In genomic region chr4:117965608-117966007, GRCh38 we compare ENCODE assay signal across 23 cellular contexts.
DNase-seq lines count a peak whose midpoint lies in the region; ATAC-seq and TF ChIP-seq lines count a peak whose summit lies in the region.
"Had no signal": no experiment of that assay in that cellular context is flagged by ENCODE, and none has a peak within 500 bp of the region (broad histone marks: within the 10 kb centered on the region; RNA-seq: fewer than 3 reads in every experiment).

No MANE protein-coding gene starts in this region.

- no peak overlapping the region for H3K27ac ChIP-seq in CD8-positive, alpha-beta memory T cell (ENCODE audit: low read depth, low read length)
- H3K27ac ChIP-seq: 22Rv1, esophagus squamous epithelium, parathyroid adenoma, skin epidermis, stomach, upper lobe of right lung had no signal

- peaks cover 0 to 3% (median 0%) of the 10 kb centered on the region in 5 donors for H3K9me3 Mint-ChIP-seq in CD8-positive, alpha-beta memory T cell

- H3K9me3 ChIP-seq in CD8-positive, alpha-beta memory T cell (ENCODE audit: low read length): peaks cover 5% of the 10 kb centered on the region
- H3K9me3 ChIP-seq: BE2C, esophagus squamous epithelium, stomach, upper lobe of right lung had no signal

- no peaks in the 10 kb centered on the region for H3K27me3 ChIP-seq in CD8-positive, alpha-beta memory T cell (ENCODE audit: insufficient read depth, low read length, poor library complexity, severe bottlenecking)
- H3K27me3 ChIP-seq: BE2C, esophagus squamous epithelium, stomach, upper lobe of right lung had no signal

- H3K36me3 Mint-ChIP-seq in CD8-positive, alpha-beta memory T cell: no peaks in the 10 kb centered on the region

- no peaks in the 10 kb centered on the region for H3K36me3 ChIP-seq in CD8-positive, alpha-beta memory T cell (ENCODE audit: insufficient read depth, low read length)
- H3K36me3 ChIP-seq: BE2C, esophagus squamous epithelium, stomach, upper lobe of right lung had no signal

- H3K27ac Mint-ChIP-seq in CD8-positive, alpha-beta memory T cell: no peak overlapping the region

- H3K4me1 ChIP-seq in CD8-positive, alpha-beta memory T cell (ENCODE audit: insufficient read depth, low read length): no peaks in the 10 kb centered on the region
- H3K4me1 ChIP-seq: BE2C, esophagus squamous epithelium, parathyroid adenoma, stomach, upper lobe of right lung had no signal

- H3K27me3 Mint-ChIP-seq in CD8-positive, alpha-beta memory T cell: no peaks in the 10 kb centered on the region

- DNase-seq in DMS 273 (lab: John Stamatoyannopoulos, UW; ENCODE audit: unreplicated experiment): peak; percentile 24
- no peak for DNase-seq in DMS 273 treated with DMSO at 0.1 percent for 48 hours (lab: John Stamatoyannopoulos, UW)
- DNase-seq in head of caudate nucleus: peak in 41 of 42 donors; percentile 22 to 94 (median 66)
- DNase-seq in posterior cingulate gyrus: peak in 7 of 10 donors; percentile 15 to 87 (median 41)
- no peak for DNase-seq in DMS53 (lab: John Stamatoyannopoulos, UW)
- no peak for DNase-seq in CD8-positive, alpha-beta memory T cell
- DNase-seq in A172 (ENCODE audit: low spot score): no peak
- DNase-seq: activated CD4-positive, alpha-beta T cell treated with anti-CD3 and anti-CD28 coated beads, Interleukin-2, amount 50 U/mL, for 4 hours; activated gamma-delta T cell; BE2C; effector memory CD4-positive, alpha-beta T cell; esophagus squamous epithelium; glutamatergic neuron; H7; NCI-H146; NCI-H510A; stimulated activated CD4-positive, alpha-beta T cell treated with anti-CD3 and anti-CD28 coated beads, Interleukin-2, amount 100 ng/mL, for 48 hours; stomach; upper lobe of right lung had no signal

- POLR2A ChIA-PET in CD8-positive, alpha-beta memory T cell (lab: Charles Lee): no interaction called here

- no peaks in the 10 kb centered on the region for H3K4me1 Mint-ChIP-seq in CD8-positive, alpha-beta memory T cell

- no peak overlapping the region for H3K4me3 Mint-ChIP-seq in CD8-positive, alpha-beta memory T cell

- H3K4me3 ChIP-seq in CD8-positive, alpha-beta memory T cell (ENCODE audit: low read length): no peak overlapping the region
- H3K4me3 ChIP-seq: esophagus squamous epithelium, skin epidermis, stomach, upper lobe of right lung had no signal

- intact Hi-C loops in head of caudate nucleus (cut with DNase I) (no loop called here), posterior cingulate gyrus (cut with DNase I) (no loop called here)

- CTCF ChIA-PET in CD8-positive, alpha-beta memory T cell (lab: Charles Lee): no interaction called here

- ATAC-seq in SK-N-SH treated with all-trans-retinoic acid at 6 μM for 48 hours: peak; percentile 32; the same call in 1 of the 3 replicates
- ATAC-seq: upper lobe of right lung had no signal

TF ChIP-seq in SK-N-SH treated with all-trans-retinoic acid at 6 μM for 48 hours, 23 proteins besides CTCF, POLR2A, EP300 and RAD21:
- no peak for TF ChIP-seq ZNF565 (CRISPR knock-in tag; conservative IDR thresholded peaks at IDR 0.05; ENCODE audit: low read depth)
- TF ChIP-seq ZFP3 (CRISPR knock-in tag; IDR thresholded peaks at IDR 0.05): no peak
- no peak for TF ChIP-seq OSR1 (CRISPR knock-in tag; IDR thresholded peaks at IDR 0.05)
- TF ChIP-seq SNAI2 (CRISPR knock-in tag; IDR thresholded peaks at IDR 0.05): no peak
- no peak for TF ChIP-seq CSDC2 (CRISPR knock-in tag; IDR thresholded peaks at IDR 0.05)
- TF ChIP-seq TOX (CRISPR knock-in tag; IDR thresholded peaks at IDR 0.05; ENCODE audit: borderline replicate concordance): no peak
- no peak for TF ChIP-seq PPARA (CRISPR knock-in tag; IDR thresholded peaks at IDR 0.05; ENCODE audit: borderline replicate concordance)
- TF ChIP-seq PATZ1 (CRISPR knock-in tag; IDR thresholded peaks at IDR 0.05; ENCODE audit: borderline replicate concordance): no peak
- TF ChIP-seq CSRNP3 (CRISPR knock-in tag; IDR thresholded peaks at IDR 0.05): no peak
- TF ChIP-seq GLIS3 (CRISPR knock-in tag; IDR thresholded peaks at IDR 0.05): no peak
- no peak for TF ChIP-seq ZFP30 (CRISPR knock-in tag; IDR thresholded peaks at IDR 0.05)
- TF ChIP-seq ESRRG (CRISPR knock-in tag; IDR thresholded peaks at IDR 0.05): no peak
- no peak for TF ChIP-seq POU6F1 (CRISPR knock-in tag; IDR thresholded peaks at IDR 0.05; ENCODE audit: borderline replicate concordance, low read depth)
- no peak for TF ChIP-seq ISL1 (CRISPR knock-in tag; IDR thresholded peaks at IDR 0.05)
- no peak for TF ChIP-seq RARB (CRISPR knock-in tag; IDR thresholded peaks at IDR 0.05)
- no peak for TF ChIP-seq BACH2 (CRISPR knock-in tag; IDR thresholded peaks at IDR 0.05; ENCODE audit: borderline replicate concordance)
- TF ChIP-seq ZNF8 (CRISPR knock-in tag; IDR thresholded peaks at IDR 0.05): no peak
- TF ChIP-seq TCF4 (CRISPR knock-in tag; IDR thresholded peaks at IDR 0.05; ENCODE audit: borderline replicate concordance): no peak

Comparison
In these comparisons a context has a peak if more than half of its experiments do, and no peak if none do; other contexts are left out.
1. DNase-seq: peak in DMS 273 (single experiment), head of caudate nucleus (41 of 42) and posterior cingulate gyrus (7 of 10); none in DMS 273 treated with DMSO at 0.1 percent for 48 hours (single experiment), DMS53 (single experiment), CD8-positive, alpha-beta memory T cell (0 of 5) and A172 (single experiment).